Comparison of ENCODE assay signal across 14 cellular contexts in genomic region chr2:216495656-216496055, GRCh38. TPM values are rescaled to one million over a fixed set of nuclear protein-coding genes. Genes with fewer than 3 reads are reported as not detected.
DNase-seq lines count a peak whose midpoint lies in the region; ATAC-seq and TF ChIP-seq lines count a peak whose summit lies in the region.
"Had no signal": no experiment of that assay in that cellular context is flagged by ENCODE, and none has a peak within 500 bp of the region (broad histone marks: within the 10 kb centered on the region; RNA-seq: fewer than 3 reads in every experiment).

No MANE protein-coding gene starts in this region.

- ATAC-seq in HG02840 (IDR thresholded peaks at IDR 0.05; ENCODE audit: low FRiP score, unreplicated experiment): no peak

- no peak for TF ChIP-seq CTCF in astrocyte of the spinal cord (IDR thresholded peaks at IDR 0.05; ENCODE audit: low read depth, low read length)

- H3K4ac ChIP-seq in mesenchymal stem cell (ENCODE audit: low read depth in 1 of 2, low read length in 2 of 2): no peak overlapping the region

- POLR2A ChIA-PET in CD4-positive, alpha-beta memory T cell (lab: Charles Lee; ENCODE audit: partially characterized antibody): no interaction called here

- no peaks in the 10 kb centered on the region for H3K9me3 Mint-ChIP-seq in CD4-positive, alpha-beta memory T cell

- in situ Hi-C loops in astrocyte of the spinal cord (cut with HindIII; ENCODE audit: low sequenced_read_pairs): no loop called here

- H3K36me3 Mint-ChIP-seq in CD4-positive, alpha-beta memory T cell: peaks cover 21 to 25% of the 10 kb centered on the region in 2 donors

- H3K9me3 ChIP-seq in mesenchymal stem cell (ENCODE audit: control insufficient read depth, low read length): no peaks in the 10 kb centered on the region
- H3K9me3 ChIP-seq in CD4-positive, alpha-beta memory T cell (ENCODE audit: control insufficient read depth in 1 of 2, low read length in 2 of 2): no peaks in the 10 kb centered on the region
- H3K9me3 ChIP-seq: colonic mucosa, Peyer's patch had no signal

- H3K27me3 Mint-ChIP-seq in CD4-positive, alpha-beta memory T cell: no peaks in the 10 kb centered on the region
- H3K27me3 Mint-ChIP-seq: activated naive CD8-positive, alpha-beta T cell had no signal

- no peaks in the 10 kb centered on the region for H3K27me3 ChIP-seq in mesenchymal stem cell (ENCODE audit: control insufficient read depth in 1 of 2, insufficient read depth in 1 of 2, low read length in 2 of 2)
- no peaks in the 10 kb centered on the region for H3K27me3 ChIP-seq in CD4-positive, alpha-beta memory T cell (ENCODE audit: insufficient read depth, low read length)
- H3K27me3 ChIP-seq: colonic mucosa, Peyer's patch had no signal

- peak overlapping the region in 1 of 2 experiments; percentile 14 for H3K18ac ChIP-seq in mesenchymal stem cell (ENCODE audit: low read depth in 1 of 2, low read length in 2 of 2)

- H3K4me1 Mint-ChIP-seq in CD4-positive, alpha-beta memory T cell: peaks cover 23 to 36% (median 28%) of the 10 kb centered on the region in 4 donors

- peaks cover 0 to 15% of the 10 kb centered on the region in 2 experiments for H3K36me3 ChIP-seq in mesenchymal stem cell (ENCODE audit: control insufficient read depth in 1 of 2, insufficient read depth in 2 of 2, low read depth in 1 of 2, low read length in 2 of 2)
- H3K36me3 ChIP-seq in CD4-positive, alpha-beta memory T cell (ENCODE audit: insufficient read depth, low read length): peaks cover 11% of the 10 kb centered on the region
- H3K36me3 ChIP-seq: colonic mucosa had no signal

- H2AK5ac ChIP-seq in mesenchymal stem cell (ENCODE audit: low read length, severe bottlenecking): no peak overlapping the region

- H2BK120ac ChIP-seq in mesenchymal stem cell (ENCODE audit: low read depth, low read length): no peak overlapping the region

- no peak overlapping the region for H3K4me3 Mint-ChIP-seq in CD4-positive, alpha-beta memory T cell
- H3K4me3 Mint-ChIP-seq: activated naive CD8-positive, alpha-beta T cell had no signal

- H3K4me3 ChIP-seq in astrocyte of the spinal cord (ENCODE audit: low read depth, low read length) (no peak overlapping the region), mesenchymal stem cell (ENCODE audit: insufficient read depth in 1 of 2, low read depth in 1 of 2, low read length in 2 of 2) (no peak overlapping the region)
- H3K4me3 ChIP-seq in CD4-positive, alpha-beta memory T cell (ENCODE audit: low read length in 2 of 2): no peak overlapping the region
- H3K4me3 ChIP-seq: colonic mucosa, Peyer's patch had no signal

- H3K79me1 ChIP-seq in mesenchymal stem cell (replicated peaks; ENCODE audit: low read length, poor library complexity, severe bottlenecking): peaks cover 7% of the 10 kb centered on the region

- peak overlapping the region; percentile 44 for H3K9ac ChIP-seq in mesenchymal stem cell (ENCODE audit: low read length)

- H4K91ac ChIP-seq in mesenchymal stem cell (ENCODE audit: low read length): no peak overlapping the region

- CTCF ChIA-PET in CD4-positive, alpha-beta memory T cell (lab: Charles Lee; ENCODE audit: partially characterized antibody): no interaction called here

- no peak overlapping the region for H2BK15ac ChIP-seq in mesenchymal stem cell (ENCODE audit: low read depth, poor library complexity, severe bottlenecking)

- intact Hi-C loops in CD4-positive, alpha-beta memory T cell (cut with micrococcal nuclease): loop anchor here (5.0 kb wide), 1 partner anchor 383 kb away; no protein-coding TSS in a partner anchor

- no peak overlapping the region for H3K23ac ChIP-seq in mesenchymal stem cell (ENCODE audit: low read length in 2 of 2)

- H4K8ac ChIP-seq in mesenchymal stem cell (ENCODE audit: low read length): no peak overlapping the region

- H3K14ac ChIP-seq in mesenchymal stem cell (ENCODE audit: low read length in 2 of 2): no peak overlapping the region

- H3K4me1 ChIP-seq in mesenchymal stem cell (ENCODE audit: control insufficient read depth, insufficient read depth, low read depth, low read length): peaks cover 13% of the 10 kb centered on the region
- H3K4me1 ChIP-seq in CD4-positive, alpha-beta memory T cell (ENCODE audit: insufficient read depth, low read length): peaks cover 28% of the 10 kb centered on the region

- peak; percentile 44 for DNase-seq in GDM1 (lab: John Stamatoyannopoulos, UW)
- DNase-seq in NOMO-1 (lab: John Stamatoyannopoulos, UW; ENCODE audit: unreplicated experiment in 2 of 2): peak; percentile 11 to 31
- DNase-seq in astrocyte of the spinal cord (ENCODE audit: low read depth, low spot score): peak; percentile 70
- DNase-seq in mesenchymal stem cell: peak; percentile 71
- DNase-seq in CD4-positive, alpha-beta memory T cell: no peak
- no peak for DNase-seq in T1000 (lab: John Stamatoyannopoulos, UW)
- no peak for DNase-seq in LoVo (ENCODE audit: low spot score)
- DNase-seq: C1 segment of cervical spinal cord, colonic mucosa, NCI-H1092, NCI-H2227 treated with DMSO at 0.1 percent for 48 hours, Peyer's patch had no signal

- H3K27ac Mint-ChIP-seq in CD4-positive, alpha-beta memory T cell: no peak overlapping the region
- H3K27ac Mint-ChIP-seq: activated naive CD8-positive, alpha-beta T cell had no signal

- H2BK12ac ChIP-seq in mesenchymal stem cell (ENCODE audit: low read length in 2 of 2): no peak overlapping the region

- no peak overlapping the region for H2BK5ac ChIP-seq in mesenchymal stem cell (ENCODE audit: low read depth, low read length, poor library complexity, severe bottlenecking)

- H3K4me2 ChIP-seq in mesenchymal stem cell (ENCODE audit: low read length, poor library complexity, severe bottlenecking): no peak overlapping the region

- WGBS in mesenchymal stem cell: 36% methylated on average over 2 of the region's 2 CpGs

- H3K27ac ChIP-seq in mesenchymal stem cell (ENCODE audit: low read length, poor library complexity, severe bottlenecking): peak overlapping the region; percentile 47
- H3K27ac ChIP-seq in CD4-positive, alpha-beta memory T cell (ENCODE audit: low read depth, low read length): no peak overlapping the region
- H3K27ac ChIP-seq: colonic mucosa, Peyer's patch had no signal

- H2AFZ ChIP-seq in mesenchymal stem cell (ENCODE audit: low read depth, low read length): no peak overlapping the region

RNA-seq across cellular contexts. Expression of gene RPL37A, which starts 3.0 kb away (rescaled TPM):
- 9,229 TPM for polyA plus RNA-seq in mesenchymal stem cell (2013, experiment 1 of 2)
- polyA plus RNA-seq in mesenchymal stem cell (2013, experiment 2 of 2): 8,918 TPM
- total RNA-seq in CD4-positive, alpha-beta memory T cell: 1,000 to 10,000 TPM; 3,034 to 3,213 TPM
- polyA plus RNA-seq in CD4-positive, alpha-beta memory T cell: 1,000 to 10,000 TPM; 1,713 to 3,751 TPM

Comparison
In these comparisons a context has a peak if more than half of its experiments do, and no peak if none do; other contexts are left out.
1. DNase-seq: peak in GDM1 (single experiment), NOMO-1 (2 of 2), astrocyte of the spinal cord (single experiment) and mesenchymal stem cell (single experiment); none in CD4-positive, alpha-beta memory T cell (0 of 5), T1000 (single experiment) and LoVo (single experiment).